In the genomic region with DNA sequence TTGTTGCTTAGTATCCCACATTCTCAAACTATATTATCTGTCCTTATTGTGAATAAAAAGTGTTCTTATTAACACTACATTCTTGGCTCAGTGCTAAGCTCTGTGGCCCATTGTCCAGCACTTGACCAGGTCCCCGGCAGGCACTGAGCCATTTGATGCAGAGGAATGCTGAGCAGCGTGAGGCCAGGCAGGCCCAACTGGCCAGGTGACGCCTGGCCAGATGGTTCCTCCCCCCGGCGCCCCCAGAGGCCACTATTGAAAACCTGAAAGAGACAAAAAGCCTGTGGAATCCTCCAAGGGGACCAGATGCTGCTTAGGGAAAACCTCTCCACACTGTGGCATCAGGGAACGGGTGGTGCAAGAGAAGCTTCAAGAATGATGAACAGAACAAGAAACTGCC, we compare ENCODE assay signal across 16 cellular contexts.
DNase-seq lines count a peak whose midpoint lies in the region; ATAC-seq, FAIRE-seq and TF ChIP-seq lines count a peak whose summit lies in the region.
"Had no signal": no experiment of that assay in that cellular context is flagged by ENCODE, and none has a peak within 500 bp of the region (broad histone marks: within the 10 kb centered on the region; RNA-seq: fewer than 3 reads in every experiment).

No MANE protein-coding gene starts in this region.

- TF ChIP-seq POLR2A in A549 (IDR thresholded peaks at IDR 0.05; ENCODE audit: low read length), result no peak
- no peak for TF ChIP-seq POLR2A in HCT116 (IDR thresholded peaks at IDR 0.05; ENCODE audit: borderline replicate concordance, extremely low read depth, insufficient read depth, insufficient read length)

- TF ChIP-seq EP300 in A549 (IDR thresholded peaks at IDR 0.05), result no peak

- TF ChIP-seq RAD21 in A549 (conservative IDR thresholded peaks at IDR 0.05 in 1 of 2, IDR thresholded peaks at IDR 0.05 in 1 of 2) (peak; percentile 14 to 37; a peak in 2 of 5 replicates), HCT116 (IDR thresholded peaks at IDR 0.05; ENCODE audit: low read depth) (peak; percentile 25; the same call in 1 of the 2 replicates)

- intact Hi-C loops in HCT116 (cut with micrococcal nuclease), result loop anchor here (5.0 to 10.0 kb wide), 5 partner anchors 174 to 1654 kb away; partner anchors contain the start of genes MKKS and SLX4IP

- peaks cover 54% of the 10 kb centered on the region for H3K4me1 ChIP-seq in A549
- peaks cover 30 to 42% of the 10 kb centered on the region in 2 experiments for H3K4me1 ChIP-seq in HCT116 (ENCODE audit: control insufficient read depth in 1 of 2, insufficient read depth in 2 of 2, low read length in 2 of 2)
- peaks cover 16% of the 10 kb centered on the region for H3K4me1 ChIP-seq in astrocyte (ENCODE audit: insufficient read depth, low read length)

- peak overlapping the region; percentile 50 to 80 for H3K27ac ChIP-seq in A549
- no peak overlapping the region for H3K27ac ChIP-seq in HCT116 (ENCODE audit: low read depth, low read length)
- H3K27ac ChIP-seq in astrocyte (ENCODE audit: low read depth, low read length), result no peak overlapping the region
- H3K27ac ChIP-seq: left lung, SJCRH30 had no signal

- RAD21 ChIA-PET in HCT116 (lab: Charles Lee; ENCODE audit: low non-redundant PET in 1 of 2, low total read pairs in 2 of 2, uncharacterized antibody in 2 of 2, unreplicated experiment in 2 of 2), result interaction anchor here (1.1 to 1.4 kb wide), 2 partner anchors 66 to 718 kb away, joined by 3 to 5 read pairs; no protein-coding TSS in a partner anchor

- no TSS peak for BruUV-seq in HCT116 (replicated peaks; lab: Mats Ljungman, UMichigan)

- H3K9ac ChIP-seq in HCT116 (ENCODE audit: low read length), result no peak overlapping the region
- H3K9ac ChIP-seq in astrocyte (ENCODE audit: low read length), result no peak overlapping the region

- H3K4me3 Mint-ChIP-seq in astrocyte (ENCODE audit: unreplicated experiment), result no peak overlapping the region
- H3K4me3 Mint-ChIP-seq: activated naive CD8-positive, alpha-beta T cell treated with anti-CD3 and anti-CD28 coated beads for 36 hours; natural killer cell treated with Interleukin-12 subunit alpha and Interleukin-12 subunit beta and Interleukin-15 and Interleukin-18, amount 100 ng/mL, for 72 hours had no signal

- H3K27ac Mint-ChIP-seq in astrocyte (ENCODE audit: unreplicated experiment), result peak overlapping the region; percentile 60
- H3K27ac Mint-ChIP-seq: activated naive CD8-positive, alpha-beta T cell treated with anti-CD3 and anti-CD28 coated beads for 36 hours; natural killer cell treated with Interleukin-12 subunit alpha and Interleukin-12 subunit beta and Interleukin-15 and Interleukin-18, amount 100 ng/mL, for 72 hours had no signal

- H3K9me3 ChIP-seq in A549 (no peaks in the 10 kb centered on the region), HCT116 (ENCODE audit: control insufficient read depth in 1 of 2, insufficient read depth in 1 of 2, low read depth in 1 of 2, low read length in 2 of 2) (no peaks in the 10 kb centered on the region), astrocyte (ENCODE audit: insufficient read depth, low read depth, low read length) (no peaks in the 10 kb centered on the region)
- H3K9me3 ChIP-seq: left lung, MG63, SJCRH30 had no signal

- H3K4me1 Mint-ChIP-seq in astrocyte (ENCODE audit: low read depth, unreplicated experiment), result peaks cover 47% of the 10 kb centered on the region
- H3K4me1 Mint-ChIP-seq: activated naive CD8-positive, alpha-beta T cell treated with anti-CD3 and anti-CD28 coated beads for 36 hours had no signal

- CTCF ChIA-PET in A549 (lab: Yijun Ruan, JAX) (interaction anchor here (0.7 to 4.1 kb wide), 13 partner anchors 18 to 1293 kb away, joined by 3 to 20 read pairs (median 4); partner anchors contain the start of gene JAG1), HCT116 (lab: Charles Lee) (interaction anchor here (0.8 kb wide), 1 partner anchor 66 kb away, joined by 3 read pairs; no protein-coding TSS in a partner anchor)

- H3K36me3 ChIP-seq in HCT116 (ENCODE audit: control insufficient read depth in 1 of 2, insufficient read depth in 2 of 2, low read length in 2 of 2) (no peaks in the 10 kb centered on the region), astrocyte (ENCODE audit: insufficient read depth, low read length) (no peaks in the 10 kb centered on the region), kidney epithelial cell (ENCODE audit: control insufficient read depth, insufficient read depth, low read length) (no peaks in the 10 kb centered on the region)
- H3K36me3 ChIP-seq: left lung, MG63, SJCRH30 had no signal

- H4K20me1 ChIP-seq in HCT116 (ENCODE audit: insufficient read depth), result no peaks in the 10 kb centered on the region
- no peaks in the 10 kb centered on the region for H4K20me1 ChIP-seq in astrocyte (ENCODE audit: insufficient read depth, low read length)

- no peaks in the 10 kb centered on the region for H3K9me3 Mint-ChIP-seq in astrocyte (ENCODE audit: unreplicated experiment)
- H3K9me3 Mint-ChIP-seq: natural killer cell treated with Interleukin-12 subunit alpha and Interleukin-12 subunit beta and Interleukin-15 and Interleukin-18, amount 100 ng/mL, for 72 hours had no signal

- WGBS in A549 (ENCODE audit: missing lambda C conversion rate), result 59% methylated on average over 6 of the region's 6 CpGs

- peak in 1 of 2 experiments; percentile 44 for DNase-seq in A549 (ENCODE audit: low read depth in 1 of 2, low spot score in 1 of 2)
- no peak for DNase-seq in HCT116 (ENCODE audit: low read depth, low spot score)
- DNase-seq in astrocyte (ENCODE audit: low read depth), result no peak
- DNase-seq in kidney epithelial cell (ENCODE audit: low read depth), result no peak
- no peak for DNase-seq in DMS153 treated with DMSO at 0.1 percent for 48 hours (lab: John Stamatoyannopoulos, UW; ENCODE audit: unreplicated experiment)
- no peak for DNase-seq in kidney glomerular epithelial cell (lab: John Stamatoyannopoulos, UW)
- DNase-seq: activated naive CD8-positive, alpha-beta T cell treated with anti-CD3 and anti-CD28 coated beads for 36 hours; cortex of kidney; foreskin melanocyte; MG63; NCI-H510A treated with DMSO at 0.1 percent for 48 hours had no signal

- no peak for FAIRE-seq in A549 (lab: Jason Lieb, UNC)
- FAIRE-seq in astrocyte (lab: Jason Lieb, UNC), result no peak

- H3K27me3 Mint-ChIP-seq in astrocyte (ENCODE audit: low read depth, unreplicated experiment), result no peaks in the 10 kb centered on the region
- H3K27me3 Mint-ChIP-seq: activated naive CD8-positive, alpha-beta T cell treated with anti-CD3 and anti-CD28 coated beads for 36 hours had no signal

- H3K79me2 ChIP-seq in HCT116 (ENCODE audit: insufficient read depth, low read length) (no peaks in the 10 kb centered on the region), astrocyte (ENCODE audit: insufficient read depth, low read length) (no peaks in the 10 kb centered on the region)

- H3K27me3 ChIP-seq in HCT116 (ENCODE audit: insufficient read depth, low read length) (no peaks in the 10 kb centered on the region), astrocyte (ENCODE audit: insufficient read depth, low read length) (peaks cover 10% of the 10 kb centered on the region), kidney epithelial cell (ENCODE audit: control insufficient read depth, insufficient read depth, low read length) (no peaks in the 10 kb centered on the region)
- H3K27me3 ChIP-seq: left lung, MG63, SJCRH30 had no signal

- H2AFZ ChIP-seq in HCT116 (ENCODE audit: low read depth, low read length, poor library complexity, severe bottlenecking) (peak overlapping the region; percentile 30), astrocyte (ENCODE audit: low read depth, low read length) (no peak overlapping the region)

- ATAC-seq in A549 (peak in 1 of 2 experiments; percentile 19; a peak in 2 of 6 replicates), HCT116 (peak; percentile 62), GM19023 (IDR thresholded peaks at IDR 0.05; ENCODE audit: unreplicated experiment) (no peak), GM18511 (IDR thresholded peaks at IDR 0.05; ENCODE audit: unreplicated experiment) (no peak)
- ATAC-seq: left lung; natural killer cell treated with Interleukin-12 subunit alpha and Interleukin-12 subunit beta and Interleukin-15 and Interleukin-18, amount 100 ng/mL, for 72 hours had no signal

- H3K9me2 ChIP-seq in HCT116 (ENCODE audit: insufficient read depth), result no peaks in the 10 kb centered on the region

- H3K4me3 ChIP-seq in A549, result no peak overlapping the region
- H3K4me3 ChIP-seq in HCT116 (replicated peaks in 1 of 2; ENCODE audit: low read depth in 1 of 2, low read length in 2 of 2), result no peak overlapping the region
- no peak overlapping the region for H3K4me3 ChIP-seq in astrocyte (ENCODE audit: insufficient read depth, low read depth, low read length)
- H3K4me3 ChIP-seq in kidney epithelial cell (ENCODE audit: low read depth, low read length), result no peak overlapping the region
- H3K4me3 ChIP-seq: left lung, MG63, SJCRH30 had no signal

- TF ChIP-seq CTCF in A549 (IDR thresholded peaks at IDR 0.05) (no peak), HCT116 (IDR thresholded peaks at IDR 0.05 in 2 of 3, conservative IDR thresholded peaks at IDR 0.05 in 1 of 3; ENCODE audit: borderline replicate concordance in 1 of 3, insufficient read depth in 1 of 3, low read depth in 2 of 3, low read length in 2 of 3) (peak in 2 of 3 experiments; percentile 41 to 48; a peak in 4 of 6 replicates), astrocyte (IDR thresholded peaks at IDR 0.05; ENCODE audit: insufficient read depth, low read depth, low read length) (peak; percentile 19), kidney epithelial cell (IDR thresholded peaks at IDR 0.05; ENCODE audit: insufficient read depth, low read length, poor library complexity, severe bottlenecking) (peak; percentile 9)

- POLR2A ChIA-PET in A549 (lab: Yijun Ruan, JAX), result no interaction called here
- POLR2A ChIA-PET in HCT116 (lab: Charles Lee), result no interaction called here

- H3K4me2 ChIP-seq in A549, result no peak overlapping the region
- no peak overlapping the region for H3K4me2 ChIP-seq in HCT116 (ENCODE audit: low read length)
- H3K4me2 ChIP-seq in astrocyte (ENCODE audit: low read length), result no peak overlapping the region

- no peaks in the 10 kb centered on the region for H3K36me3 Mint-ChIP-seq in astrocyte (ENCODE audit: low read depth, unreplicated experiment)
- H3K36me3 Mint-ChIP-seq: activated naive CD8-positive, alpha-beta T cell treated with anti-CD3 and anti-CD28 coated beads for 36 hours; natural killer cell treated with Interleukin-12 subunit alpha and Interleukin-12 subunit beta and Interleukin-15 and Interleukin-18, amount 100 ng/mL, for 72 hours had no signal

TF ChIP-seq in A549, 52 proteins besides CTCF, POLR2A, EP300 and RAD21:
- TF ChIP-seq ZSCAN20 (CRISPR knock-in tag; IDR thresholded peaks at IDR 0.05), result no peak
- TF ChIP-seq, protein P1, sequence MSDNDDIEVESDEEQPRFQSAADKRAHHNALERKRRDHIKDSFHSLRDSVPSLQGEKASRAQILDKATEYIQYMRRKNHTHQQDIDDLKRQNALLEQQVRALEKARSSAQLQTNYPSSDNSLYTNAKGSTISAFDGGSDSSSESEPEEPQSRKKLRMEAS (IDR thresholded peaks at IDR 0.05), result 0 out of 2 replicates have a peak, but pooled peaks have one; percentile 28

TF ChIP-seq in HCT116, 20 proteins besides CTCF, POLR2A, EP300 and RAD21 (continues in another document):
- no peak for TF ChIP-seq SRF (IDR thresholded peaks at IDR 0.05; ENCODE audit: low read depth)
- TF ChIP-seq EZH2phosphoT487 (IDR thresholded peaks at IDR 0.05; ENCODE audit: borderline replicate concordance), result no peak
- no peak for TF ChIP-seq CBX3 (IDR thresholded peaks at IDR 0.05; ENCODE audit: low read depth)
- TF ChIP-seq EGR1 (IDR thresholded peaks at IDR 0.05; ENCODE audit: low read depth), result no peak

Comparison
In these comparisons a context has a peak if more than half of its experiments do, and no peak if none do; other contexts are left out.
1. H3K27ac ChIP-seq: peak in A549 (2 of 2); none in HCT116 (single experiment) and astrocyte (single experiment).